ENCODE assay signal across 16 cellular contexts in the genomic region with DNA sequence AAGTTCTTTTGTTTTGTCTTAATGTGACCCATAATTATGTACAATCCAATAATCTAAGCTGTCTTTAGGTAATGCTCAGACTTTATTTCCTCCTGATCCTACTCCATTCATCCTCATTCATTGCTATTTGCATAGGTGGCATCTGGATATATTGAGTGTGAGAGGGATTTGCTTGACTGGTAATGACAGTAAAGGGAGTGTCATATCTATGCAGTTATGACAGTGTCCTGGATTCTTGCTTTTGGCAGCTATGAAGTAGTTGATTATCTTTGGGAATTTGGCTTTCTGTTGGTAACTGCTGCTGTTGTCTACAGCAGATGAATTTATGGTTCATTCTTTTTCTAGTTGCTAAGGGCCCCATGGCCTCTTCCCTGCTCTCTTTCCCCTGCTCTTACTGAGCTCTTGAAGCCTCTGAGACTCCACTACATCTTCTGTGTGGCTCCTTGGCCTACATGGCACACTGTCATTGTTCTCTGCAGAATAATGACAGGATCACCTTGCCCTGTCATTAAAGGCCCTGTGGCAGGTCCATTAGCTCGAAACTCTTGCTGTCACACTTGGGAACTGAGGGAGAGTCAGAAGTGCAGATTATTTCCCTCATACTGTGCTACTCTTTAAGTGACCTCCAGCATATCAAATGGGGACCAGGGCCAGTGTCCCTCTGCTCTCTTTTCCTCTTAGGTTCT.
"Had no signal": no experiment of that assay in that cellular context is flagged by ENCODE, and none has a peak within 500 bp of the region (broad histone marks: within the 10 kb centered on the region; RNA-seq: fewer than 3 reads in every experiment).

No MANE protein-coding gene starts in this region.

- DNase-seq: activated CD4-positive, alpha-beta T cell treated with anti-CD3 and anti-CD28 coated beads, Interleukin-2, amount 10 ng/mL, durations not matched to agents 24 days and 14 days; activated CD8-positive, alpha-beta memory T cell treated with anti-CD3 and anti-CD28 coated beads for 24 hours; activated naive CD4-positive, alpha-beta T cell treated with anti-CD3 and anti-CD28 coated beads, Interleukin-2, amount 10 ng/mL, durations not matched to agents 7 days and 5 days; lower lobe of right lung; ovary; SK-N-SH; stimulated activated CD4-positive, alpha-beta T cell treated with anti-CD3 and anti-CD28 coated beads, Interleukin-1b, Interleukin-23, amount 100 ng/mL, for 48 hours; T-helper 17 cell; tibial artery; uterus had no signal

- ATAC-seq: lower lobe of right lung, T-helper 17 cell, WTC11 had no signal

- H3K4me1 Mint-ChIP-seq: activated CD4-positive, alpha-beta T cell treated with anti-CD3 and anti-CD28 coated beads, Interleukin-2, amount 10 ng/mL, durations not matched to agents 24 days and 14 days; activated naive CD4-positive, alpha-beta T cell treated with anti-CD3 and anti-CD28 coated beads, Interleukin-2, amount 10 ng/mL, durations not matched to agents 7 days and 5 days; central memory CD8-positive, alpha-beta T cell; mesothelial cell of epicardium; neural progenitor cell; WTC11 had no signal

- H3K27me3 ChIP-seq: esophagus muscularis mucosa, neural progenitor cell, ovary, tibial artery, uterus had no signal

- H3K36me3 ChIP-seq: ovary, uterus had no signal

- H3K27me3 Mint-ChIP-seq: activated CD4-positive, alpha-beta T cell treated with anti-CD3 and anti-CD28 coated beads, Interleukin-2, amount 10 ng/mL, durations not matched to agents 24 days and 14 days; activated naive CD4-positive, alpha-beta T cell treated with anti-CD3 and anti-CD28 coated beads, Interleukin-2, amount 10 ng/mL, durations not matched to agents 7 days and 5 days; central memory CD8-positive, alpha-beta T cell; T-helper 17 cell had no signal

- H3K27ac ChIP-seq: coronary artery, esophagus muscularis mucosa, lower lobe of right lung, neural progenitor cell, ovary, tibial artery, uterus had no signal

- H3K9ac ChIP-seq: neural progenitor cell, SK-N-SH had no signal

- H3K4me1 ChIP-seq: esophagus muscularis mucosa, lower lobe of right lung, neural progenitor cell, tibial artery, uterus had no signal

- H3K9me3 ChIP-seq: esophagus muscularis mucosa, lower lobe of right lung, ovary, SK-N-SH, tibial artery, uterus had no signal

- H3K9me3 Mint-ChIP-seq: activated CD4-positive, alpha-beta T cell treated with anti-CD3 and anti-CD28 coated beads, Interleukin-2, amount 10 ng/mL, durations not matched to agents 24 days and 14 days; activated naive CD4-positive, alpha-beta T cell treated with anti-CD3 and anti-CD28 coated beads, Interleukin-2, amount 10 ng/mL, durations not matched to agents 7 days and 5 days; central memory CD8-positive, alpha-beta T cell; mesothelial cell of epicardium; neural progenitor cell; WTC11 had no signal

- H3K4me3 Mint-ChIP-seq: activated CD4-positive, alpha-beta T cell treated with anti-CD3 and anti-CD28 coated beads, Interleukin-2, amount 10 ng/mL, durations not matched to agents 24 days and 14 days; activated naive CD4-positive, alpha-beta T cell treated with anti-CD3 and anti-CD28 coated beads, Interleukin-2, amount 10 ng/mL, durations not matched to agents 7 days and 5 days; central memory CD8-positive, alpha-beta T cell; mesothelial cell of epicardium; neural progenitor cell; T-helper 17 cell; WTC11 had no signal

- H3K27ac Mint-ChIP-seq: activated CD4-positive, alpha-beta T cell treated with anti-CD3 and anti-CD28 coated beads, Interleukin-2, amount 10 ng/mL, durations not matched to agents 24 days and 14 days; activated naive CD4-positive, alpha-beta T cell treated with anti-CD3 and anti-CD28 coated beads, Interleukin-2, amount 10 ng/mL, durations not matched to agents 7 days and 5 days; mesothelial cell of epicardium; neural progenitor cell; WTC11 had no signal

- H2AFZ ChIP-seq: neural progenitor cell had no signal

- H3K4me2 ChIP-seq: neural progenitor cell, SK-N-SH had no signal

- H3K4me3 ChIP-seq: coronary artery, esophagus muscularis mucosa, lower lobe of right lung, neural progenitor cell, ovary, tibial artery, uterus had no signal
